Comparison of ENCODE assay signal across 8 cellular contexts in genomic region chr10:52215745-52216361, GRCh38.
DNase-seq lines count a peak whose midpoint lies in the region; ATAC-seq and TF ChIP-seq lines count a peak whose summit lies in the region.

No MANE protein-coding gene starts in this region.

- intact Hi-C loops in upper lobe of right lung (cut with DNase I) = no loop called here

- H3F3A ChIP-seq in MM.1S (ENCODE audit: insufficient read depth, low read length) = 0 out of 2 replicates have a peak, but pooled peaks cover 8% of the 10 kb centered on the region

- no peak overlapping the region for H3K18ac ChIP-seq in mesendoderm (ENCODE audit: low read length)

- no peak overlapping the region for H3K4me2 ChIP-seq in MM.1S (ENCODE audit: low read depth, low read length)
- no peak overlapping the region for H3K4me2 ChIP-seq in mesendoderm (ENCODE audit: low read length)

- H3K4me3 ChIP-seq in HFF-Myc (replicated peaks; ENCODE audit: low read depth, low read length) (no peak overlapping the region), MM.1S (ENCODE audit: low read length) (no peak overlapping the region), mesendoderm (ENCODE audit: low read length) (no peak overlapping the region), upper lobe of right lung (no peak overlapping the region)

- no peak overlapping the region for H2AK5ac ChIP-seq in mesendoderm (ENCODE audit: low read length)

- H3K79me2 ChIP-seq in MM.1S (ENCODE audit: low read length) (no peaks in the 10 kb centered on the region), mesendoderm (ENCODE audit: control insufficient read depth, insufficient read depth, low read length) (no peaks in the 10 kb centered on the region)

- H3K9ac ChIP-seq in MM.1S (ENCODE audit: low read length) (no peak overlapping the region), mesendoderm (ENCODE audit: low read length) (no peak overlapping the region)

- H3K79me1 ChIP-seq in mesendoderm (ENCODE audit: low read length) = no peaks in the 10 kb centered on the region

- peak; percentile 59 for TF ChIP-seq CTCF in AG09319 (IDR thresholded peaks at IDR 0.05; ENCODE audit: low read depth, low read length)
- TF ChIP-seq CTCF in GM12872 (IDR thresholded peaks at IDR 0.05; ENCODE audit: insufficient read depth, low read depth, low read length) = peak; percentile 64
- TF ChIP-seq CTCF in HFF-Myc (IDR thresholded peaks at IDR 0.05; ENCODE audit: low read depth, low read length, missing control alignments) = peak; percentile 56
- peak; percentile 73 for TF ChIP-seq CTCF in MM.1S (IDR thresholded peaks at IDR 0.05; ENCODE audit: low read length)
- peak; percentile 77 for TF ChIP-seq CTCF in upper lobe of right lung (IDR thresholded peaks at IDR 0.05)

- H3K56ac ChIP-seq in mesendoderm (ENCODE audit: low read length) = no peak overlapping the region

- H2AFZ ChIP-seq in MM.1S (ENCODE audit: low read length) = no peak overlapping the region

- no peaks in the 10 kb centered on the region for H3K36me3 ChIP-seq in MM.1S (replicated peaks; ENCODE audit: insufficient read depth, low read length)
- no peaks in the 10 kb centered on the region for H3K36me3 ChIP-seq in mesendoderm (ENCODE audit: control insufficient read depth, insufficient read depth, low read length)
- H3K36me3 ChIP-seq in upper lobe of right lung = no peaks in the 10 kb centered on the region

- peak; percentile 44 for DNase-seq in AG09319 (ENCODE audit: extremely low read depth, low read depth)
- DNase-seq in HFF-Myc (ENCODE audit: extremely low read depth, low read depth) = no peak
- DNase-seq in MM.1S = peak; percentile 74
- DNase-seq in T-helper 1 cell = peak in 4 of 5 donors; percentile 3 to 45 (median 18)
- DNase-seq in dermis microvascular lymphatic vessel endothelial cell (ENCODE audit: low read depth in 2 of 2) = peak; percentile 57 to 78
- DNase-seq in mesendoderm = peak; percentile 66
- no peak for DNase-seq in upper lobe of right lung

- H3K27me3 ChIP-seq in MM.1S (replicated peaks; ENCODE audit: insufficient read depth, low read length) = no peaks in the 10 kb centered on the region
- H3K27me3 ChIP-seq in mesendoderm (ENCODE audit: insufficient read depth, low read length, poor library complexity) = no peaks in the 10 kb centered on the region
- H3K27me3 ChIP-seq in upper lobe of right lung = no peaks in the 10 kb centered on the region

- H3K23ac ChIP-seq in mesendoderm (ENCODE audit: low read length) = no peak overlapping the region

- no peak overlapping the region for H4K8ac ChIP-seq in mesendoderm (ENCODE audit: low read depth, low read length)

- no peak overlapping the region for H3K27ac ChIP-seq in MM.1S (ENCODE audit: low read length)
- no peak overlapping the region for H3K27ac ChIP-seq in mesendoderm (ENCODE audit: low read depth, low read length)
- H3K27ac ChIP-seq in upper lobe of right lung = no peak overlapping the region

- ATAC-seq in upper lobe of right lung = peak; percentile 90

- no peak overlapping the region for H2BK120ac ChIP-seq in mesendoderm (ENCODE audit: low read depth, low read length)

- no peak overlapping the region for H2BK15ac ChIP-seq in mesendoderm (replicated peaks; ENCODE audit: low read depth)

- no peaks in the 10 kb centered on the region; the same call in 1 of the 2 replicates for H4K20me1 ChIP-seq in MM.1S (ENCODE audit: insufficient read depth, low read length)

- H4K5ac ChIP-seq in mesendoderm (ENCODE audit: low read length) = no peak overlapping the region

- H3K4me1 ChIP-seq in MM.1S (ENCODE audit: low read length) (peaks cover 18% of the 10 kb centered on the region), mesendoderm (ENCODE audit: control insufficient read depth, low read depth, low read length) (no peaks in the 10 kb centered on the region), upper lobe of right lung (no peaks in the 10 kb centered on the region)

- H3K9me3 ChIP-seq in MM.1S (replicated peaks; ENCODE audit: insufficient read depth, low read length) (no peaks in the 10 kb centered on the region), upper lobe of right lung (no peaks in the 10 kb centered on the region)

- no peaks in the 10 kb centered on the region for H3K9me2 ChIP-seq in MM.1S (replicated peaks; ENCODE audit: insufficient read depth, low read length)

- H3K4ac ChIP-seq in mesendoderm (ENCODE audit: low read depth, low read length) = no peak overlapping the region

- H2BK5ac ChIP-seq in mesendoderm (ENCODE audit: low read length) = no peak overlapping the region

Comparison
In these comparisons a context has a peak if more than half of its experiments do, and no peak if none do; other contexts are left out.
1. DNase-seq: peak in AG09319 (single experiment), MM.1S (single experiment), T-helper 1 cell (4 of 5), dermis microvascular lymphatic vessel endothelial cell (2 of 2) and mesendoderm (single experiment); none in HFF-Myc (single experiment) and upper lobe of right lung (single experiment).
2. Peak in every context shown above with its lines, with median percentiles within 50 percentile points of each other: CTCF ChIP-seq.